Comparison of ENCODE assay signal across 9 cellular contexts in genomic region chr19:32971012-32971595, GRCh38. TPM values are rescaled to one million over a fixed set of nuclear protein-coding genes. Genes with fewer than 3 reads are reported as not detected.
DNase-seq lines count a peak whose midpoint lies in the region; ATAC-seq and TF ChIP-seq lines count a peak whose summit lies in the region.
"Had no signal": no experiment of that assay in that cellular context is flagged by ENCODE, and none has a peak within 500 bp of the region (broad histone marks: within the 10 kb centered on the region; RNA-seq: fewer than 3 reads in every experiment).

No MANE protein-coding gene starts in this region.

- no peak for TF ChIP-seq CTCF in choroid plexus epithelial cell (conservative IDR thresholded peaks at IDR 0.05; ENCODE audit: low read depth, low read length)
- no peak for TF ChIP-seq CTCF in natural killer cell (IDR thresholded peaks at IDR 0.05)

- ATAC-seq in natural killer cell (no peak), HG03159 (IDR thresholded peaks at IDR 0.05; ENCODE audit: unreplicated experiment) (no peak), GM19023 (IDR thresholded peaks at IDR 0.05; ENCODE audit: unreplicated experiment) (no peak)

- intact Hi-C loops in natural killer cell (cut with micrococcal nuclease) = loop anchor here (10.0 kb wide), 1 partner anchor 154 kb away; no protein-coding TSS in a partner anchor

- H3K36me3 ChIP-seq in BLaER1 = peaks cover 25% of the 10 kb centered on the region

- no peaks in the 10 kb centered on the region for H3K27me3 ChIP-seq in BLaER1

- no peaks in the 10 kb centered on the region for H3K36me3 Mint-ChIP-seq in natural killer cell

- no peak overlapping the region for H3K27ac ChIP-seq in BLaER1
- H3K27ac ChIP-seq: epithelial cell of prostate had no signal

- no peaks in the 10 kb centered on the region for H3K9me3 ChIP-seq in BLaER1

- H3K4me3 ChIP-seq in BLaER1 = peak overlapping the region; percentile 78
- peak overlapping the region; percentile 86 for H3K4me3 ChIP-seq in Jurkat, Clone E6-1 (ENCODE audit: low read length)
- peak overlapping the region; percentile 73 for H3K4me3 ChIP-seq in choroid plexus epithelial cell (ENCODE audit: low read depth, low read length)

- peak overlapping the region; percentile 76 for H3K9ac ChIP-seq in BLaER1

- H3K9me3 Mint-ChIP-seq in natural killer cell = no peaks in the 10 kb centered on the region

- H3K4me1 Mint-ChIP-seq in natural killer cell = peaks cover 0 to 16% of the 10 kb centered on the region in 2 donors

- peak overlapping the region; percentile 91 to 94 for H3K27ac Mint-ChIP-seq in natural killer cell

- no peak for DNase-seq in Jurkat, Clone E6-1 (ENCODE audit: low read depth, low spot score)
- DNase-seq in choroid plexus epithelial cell (ENCODE audit: low read depth) = no peak
- no peak for DNase-seq in natural killer cell
- DNase-seq in stimulated activated CD4-positive, alpha-beta T cell treated with anti-CD3 and anti-CD28 coated beads, Interleukin-1b, Interleukin-23, amount 100 ng/mL, for 48 hours = no peak
- no peak for DNase-seq in activated CD8-positive, alpha-beta memory T cell treated with anti-CD3 and anti-CD28 coated beads, Interleukin-2, amount 50 U/mL, for 48 hours

- H3K4me3 Mint-ChIP-seq in natural killer cell = peak overlapping the region; percentile 99

- no peaks in the 10 kb centered on the region for H4K20me1 ChIP-seq in BLaER1

- H3K27me3 Mint-ChIP-seq in natural killer cell (ENCODE audit: low read depth in 2 of 2) = no peaks in the 10 kb centered on the region

- H3K4me2 ChIP-seq in BLaER1 = peak overlapping the region; percentile 85

- H3K4me1 ChIP-seq in BLaER1 = peaks cover 22% of the 10 kb centered on the region

RNA-seq across cellular contexts. Expression of gene CEP89, which starts 0.7 kb away (rescaled TPM):
- 10.1 TPM for polyA plus RNA-seq in Jurkat, Clone E6-1 (2012; ENCODE audit: insufficient read depth, insufficient read length)
- 10 to 100 TPM in 2 of 3 donors, 1 to 10 TPM in 1; 7.6 to 12.0 (median 10.3) TPM for total RNA-seq in natural killer cell

RNA-seq across cellular contexts. Expression of gene FAAP24, which starts 0.9 kb away (rescaled TPM):
- polyA plus RNA-seq in Jurkat, Clone E6-1 (2012; ENCODE audit: insufficient read depth, insufficient read length) = 9.4 TPM
- total RNA-seq in natural killer cell = 1 to 10 TPM; 1.8 to 4.1 (median 2.3) TPM
